ENCODE assay signal across 8 cellular contexts in genomic region chr20:52103469-52103910, GRCh38.
DNase-seq lines count a peak whose midpoint lies in the region; TF ChIP-seq lines count a peak whose summit lies in the region.

No MANE protein-coding gene starts in this region.

- TF ChIP-seq POLR2A in stomach (IDR thresholded peaks at IDR 0.05) = no peak

- H3K27me3 Mint-ChIP-seq in activated naive CD4-positive, alpha-beta T cell treated with anti-CD3 and anti-CD28 coated beads for 36 hours (ENCODE audit: low read depth) = peaks cover 23% of the 10 kb centered on the region
- H3K27me3 Mint-ChIP-seq in activated CD4-positive, alpha-beta memory T cell treated with anti-CD3 and anti-CD28 coated beads for 36 hours = peaks cover 34% of the 10 kb centered on the region

- intact Hi-C loops in activated naive CD4-positive, alpha-beta T cell treated with anti-CD3 and anti-CD28 coated beads for 36 hours (cut with micrococcal nuclease) = no loop called here
- intact Hi-C loops in activated CD4-positive, alpha-beta memory T cell treated with anti-CD3 and anti-CD28 coated beads for 36 hours (cut with micrococcal nuclease) = loop anchor here (10.0 kb wide), 1 partner anchor 299 kb away; the partner anchor contains the start of gene SALL4
- intact Hi-C loops in left ventricle myocardium inferior (cut with micrococcal nuclease) = no loop called here
- intact Hi-C loops in stomach (cut with DNase I; ENCODE audit: low total_unique reads) = no loop called here

- POLR2A ChIA-PET in activated CD4-positive, alpha-beta memory T cell treated with anti-CD3 and anti-CD28 coated beads for 36 hours (lab: Charles Lee) = no interaction called here

- H3K4me3 ChIP-seq in left ventricle myocardium inferior = peak overlapping the region; percentile 64
- H3K4me3 ChIP-seq in stomach = peak overlapping the region; percentile 35 to 55 (median 44)

- no peaks in the 10 kb centered on the region for H3K36me3 ChIP-seq in left ventricle myocardium inferior
- peaks cover 0 to under 1% (median 0%) of the 10 kb centered on the region in 4 donors for H3K36me3 ChIP-seq in stomach

- no peaks in the 10 kb centered on the region for H3K9me3 Mint-ChIP-seq in activated naive CD4-positive, alpha-beta T cell treated with anti-CD3 and anti-CD28 coated beads for 36 hours
- no peaks in the 10 kb centered on the region for H3K9me3 Mint-ChIP-seq in activated CD4-positive, alpha-beta memory T cell treated with anti-CD3 and anti-CD28 coated beads for 36 hours

- no peaks in the 10 kb centered on the region for H3K36me3 Mint-ChIP-seq in activated naive CD4-positive, alpha-beta T cell treated with anti-CD3 and anti-CD28 coated beads for 36 hours (ENCODE audit: low read depth)
- peaks cover 4% of the 10 kb centered on the region for H3K36me3 Mint-ChIP-seq in activated CD4-positive, alpha-beta memory T cell treated with anti-CD3 and anti-CD28 coated beads for 36 hours

- H3K4me1 Mint-ChIP-seq in activated naive CD4-positive, alpha-beta T cell treated with anti-CD3 and anti-CD28 coated beads for 36 hours (ENCODE audit: low read depth) = peaks cover 23% of the 10 kb centered on the region
- H3K4me1 Mint-ChIP-seq in activated CD4-positive, alpha-beta memory T cell treated with anti-CD3 and anti-CD28 coated beads for 36 hours (ENCODE audit: low read depth) = peaks cover 16% of the 10 kb centered on the region

- H3K27ac ChIP-seq in left ventricle myocardium inferior (replicated peaks) = no peak overlapping the region
- H3K27ac ChIP-seq in stomach = no peak overlapping the region

- CTCF ChIA-PET in activated naive CD4-positive, alpha-beta T cell treated with anti-CD3 and anti-CD28 coated beads for 36 hours (lab: Charles Lee) = interaction anchor here (1.5 kb wide), 1 partner anchor 25 kb away, joined by 5 read pairs; no protein-coding TSS in a partner anchor
- CTCF ChIA-PET in activated CD4-positive, alpha-beta memory T cell treated with anti-CD3 and anti-CD28 coated beads for 36 hours (lab: Charles Lee) = interaction anchor here (0.5 to 1.9 kb wide), 2 partner anchors 25 to 478 kb away, joined by 3 to 7 read pairs; no protein-coding TSS in a partner anchor

- TF ChIP-seq EP300 in stomach (IDR thresholded peaks at IDR 0.05) = no peak

- H3K9me3 ChIP-seq in left ventricle myocardium inferior (replicated peaks) (no peaks in the 10 kb centered on the region), stomach (no peaks in the 10 kb centered on the region)

- peak; percentile 36 for DNase-seq in activated naive CD4-positive, alpha-beta T cell treated with anti-CD3 and anti-CD28 coated beads for 36 hours
- no peak for DNase-seq in activated naive CD4-positive, alpha-beta T cell treated with Interleukin-2 at 50 U/mL for 16 hours
- peak; percentile 35 for DNase-seq in activated CD4-positive, alpha-beta memory T cell treated with anti-CD3 and anti-CD28 coated beads for 36 hours
- no peak for DNase-seq in left ventricle myocardium inferior
- no peak for DNase-seq in stomach
- DNase-seq in 8988T = no peak
- DNase-seq in NCI-H446 (lab: John Stamatoyannopoulos, UW) = no peak
- DNase-seq in midbrain (lab: John Stamatoyannopoulos, UW) = no peak

- WGBS in stomach, 5 donors = 14 to 40% (median 23%) methylated on average over 12 to 17 of the region's 17 CpGs

- TF ChIP-seq CTCF in left ventricle myocardium inferior (IDR thresholded peaks at IDR 0.05; ENCODE audit: borderline replicate concordance) (no peak), stomach (IDR thresholded peaks at IDR 0.05) (no peak)

- peaks cover 56% of the 10 kb centered on the region for H3K27me3 ChIP-seq in left ventricle myocardium inferior (ENCODE audit: low read depth)
- peaks cover 15 to 42% (median 36%) of the 10 kb centered on the region in 3 donors for H3K27me3 ChIP-seq in stomach

- peak overlapping the region; percentile 61 for H3K4me3 Mint-ChIP-seq in activated naive CD4-positive, alpha-beta T cell treated with anti-CD3 and anti-CD28 coated beads for 36 hours
- no peak overlapping the region for H3K4me3 Mint-ChIP-seq in activated CD4-positive, alpha-beta memory T cell treated with anti-CD3 and anti-CD28 coated beads for 36 hours

- H3K4me1 ChIP-seq in left ventricle myocardium inferior (peaks cover 31% of the 10 kb centered on the region), stomach (peaks cover 25 to 31% (median 29%) of the 10 kb centered on the region in 4 donors)

- H3K27ac Mint-ChIP-seq in activated naive CD4-positive, alpha-beta T cell treated with anti-CD3 and anti-CD28 coated beads for 36 hours = no peak overlapping the region
- H3K27ac Mint-ChIP-seq in activated CD4-positive, alpha-beta memory T cell treated with anti-CD3 and anti-CD28 coated beads for 36 hours = no peak overlapping the region

Comparison
In these comparisons a context has a peak if more than half of its experiments do, and no peak if none do; other contexts are left out.
1. DNase-seq: peak in activated naive CD4-positive, alpha-beta T cell treated with anti-CD3 and anti-CD28 coated beads for 36 hours (single experiment) and activated CD4-positive, alpha-beta memory T cell treated with anti-CD3 and anti-CD28 coated beads for 36 hours (single experiment); none in activated naive CD4-positive, alpha-beta T cell treated with Interleukin-2 at 50 U/mL for 16 hours (single experiment), left ventricle myocardium inferior (single experiment), stomach (single experiment), 8988T (single experiment), NCI-H446 (0 of 2) and midbrain (single experiment).